Comparison of ENCODE assay signal across 7 cellular contexts in the genomic region with DNA sequence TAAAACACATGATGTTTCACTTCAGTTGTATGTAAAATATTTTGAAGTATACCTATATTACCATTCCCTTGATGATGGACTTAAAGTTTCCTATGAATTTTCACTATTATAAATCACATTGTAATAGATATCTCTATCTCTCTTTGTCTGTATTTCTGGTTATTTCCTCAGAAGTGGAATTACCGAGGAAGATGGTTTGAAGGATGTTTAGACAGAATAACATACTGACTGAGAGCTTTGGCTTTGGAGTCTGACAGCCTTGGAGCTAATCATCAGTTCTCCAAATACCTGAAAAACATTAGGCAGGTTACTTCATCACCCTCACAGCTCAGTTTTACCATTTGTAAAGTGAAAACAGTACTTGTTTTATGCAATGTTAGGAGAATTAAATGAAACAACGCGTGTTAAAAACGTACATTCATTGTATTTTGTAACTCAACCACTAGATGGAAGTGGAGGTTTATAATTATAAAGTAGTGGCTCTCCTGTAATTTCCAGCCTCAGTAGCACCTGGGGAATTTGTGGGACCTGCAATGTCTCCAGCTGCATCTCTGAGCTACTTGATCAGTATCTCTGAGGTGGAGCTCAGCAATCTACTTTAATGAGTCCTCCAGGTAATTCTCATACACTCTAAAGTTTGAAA. TPM values are rescaled to one million over a fixed set of nuclear protein-coding genes. Genes with fewer than 3 reads are reported as not detected.
A peak's percentile ranks its signal among the peaks of the same experiment; 100 is the strongest.
DNase-seq lines count a peak whose midpoint lies in the region; ATAC-seq and TF ChIP-seq lines count a peak whose summit lies in the region.

No MANE protein-coding gene starts in this region.

- intact Hi-C loops in left colon (cut with DNase I, micrococcal nuclease), result loop anchor here in 1 of 2 donors (5.0 kb wide), 1 partner anchor 355 kb away; no protein-coding TSS in a partner anchor

- no peaks in the 10 kb centered on the region for H3K79me2 ChIP-seq in GM23338 (replicated peaks; ENCODE audit: insufficient read depth)

- 7 to 9% methylated on average over 4 of the region's 4 CpGs for WGBS in upper lobe of left lung, 2 donors

- H3K27me3 Mint-ChIP-seq in GM23338 (ENCODE audit: insufficient read depth, low read depth, poor library complexity) (no peaks in the 10 kb centered on the region), brain (peaks cover 12% of the 10 kb centered on the region)

- no peak for TF ChIP-seq EP300 in upper lobe of left lung (IDR thresholded peaks at IDR 0.05)

- no peaks in the 10 kb centered on the region for H3K9me3 Mint-ChIP-seq in GM23338
- H3K9me3 Mint-ChIP-seq in brain, result no peaks in the 10 kb centered on the region

- TF ChIP-seq POLR2A in upper lobe of left lung (IDR thresholded peaks at IDR 0.05), result no peak

- no peaks in the 10 kb centered on the region for H3K36me3 ChIP-seq in GM23338 (ENCODE audit: insufficient read depth)
- H3K36me3 ChIP-seq in upper lobe of left lung, result no peaks in the 10 kb centered on the region

- no peaks in the 10 kb centered on the region for H3K36me3 Mint-ChIP-seq in GM23338 (ENCODE audit: low read depth)
- H3K36me3 Mint-ChIP-seq in brain, result no peaks in the 10 kb centered on the region

- H3K9me3 ChIP-seq in upper lobe of left lung, result no peaks in the 10 kb centered on the region

- TF ChIP-seq CTCF in GM23338 (conservative IDR thresholded peaks at IDR 0.05; ENCODE audit: low read depth in 2 of 2) (peak; percentile 62 to 65), brain (conservative IDR thresholded peaks at IDR 0.05) (peak; percentile 70), upper lobe of left lung (IDR thresholded peaks at IDR 0.05) (peak; percentile 24 to 66 (median 54))

- H3K27me3 ChIP-seq in GM23338 (ENCODE audit: insufficient read depth), result no peaks in the 10 kb centered on the region
- no peaks in the 10 kb centered on the region for H3K27me3 ChIP-seq in upper lobe of left lung

- no peak overlapping the region for H3K27ac Mint-ChIP-seq in GM23338
- H3K27ac Mint-ChIP-seq in brain, result no peak overlapping the region

- DNase-seq in EL, result peak; percentile 35
- peak; percentile 79 for DNase-seq in GM23338 (ENCODE audit: low spot score)
- DNase-seq in NCI-H2171 treated with DMSO at 0.1 percent for 48 hours (lab: John Stamatoyannopoulos, UW), result peak; percentile 39
- DNase-seq in left colon, result no peak
- DNase-seq in upper lobe of left lung, result no peak

- ATAC-seq in GM23338 (peak; percentile 86), left colon (peak; percentile 64), upper lobe of left lung (ENCODE audit: low FRiP score in 2 of 2) (peak; percentile 46 to 69), GM18873 (IDR thresholded peaks at IDR 0.05; ENCODE audit: low FRiP score, unreplicated experiment) (no peak)

- H3K4me3 ChIP-seq in GM23338 (no peak overlapping the region), upper lobe of left lung (no peak overlapping the region)

- H3K4me3 Mint-ChIP-seq in GM23338, result no peak overlapping the region
- H3K4me3 Mint-ChIP-seq in brain, result no peak overlapping the region

- H2AFZ ChIP-seq in GM23338, result peak overlapping the region; percentile 1

- H3K27ac ChIP-seq in GM23338 (ENCODE audit: low read depth) (no peak overlapping the region), upper lobe of left lung (no peak overlapping the region)

- H3F3A ChIP-seq in GM23338 (replicated peaks; ENCODE audit: low read depth), result no peaks in the 10 kb centered on the region

- no peaks in the 10 kb centered on the region for H4K20me1 ChIP-seq in GM23338 (replicated peaks; ENCODE audit: insufficient read depth)

- H3K4me1 ChIP-seq in GM23338 (ENCODE audit: insufficient read depth) (no peaks in the 10 kb centered on the region), upper lobe of left lung (peaks cover 0 to 6% (median 0%) of the 10 kb centered on the region in 4 donors)

- no peaks in the 10 kb centered on the region for H3K4me1 Mint-ChIP-seq in GM23338
- H3K4me1 Mint-ChIP-seq in brain, result peaks cover 5% of the 10 kb centered on the region

- H3K9me2 ChIP-seq in GM23338 (ENCODE audit: insufficient read depth), result no peaks in the 10 kb centered on the region

- H3K4me2 ChIP-seq in GM23338, result no peak overlapping the region

TF ChIP-seq in GM23338, 12 proteins besides CTCF, POLR2A, EP300 and RAD21:
- no peak for TF ChIP-seq STAT1 (IDR thresholded peaks at IDR 0.05; ENCODE audit: unreplicated experiment)
- no peak for TF ChIP-seq REST (IDR thresholded peaks at IDR 0.05; ENCODE audit: unreplicated experiment)
- no peak for TF ChIP-seq JUNB (IDR thresholded peaks at IDR 0.05; ENCODE audit: unreplicated experiment)
- TF ChIP-seq, protein P1, sequence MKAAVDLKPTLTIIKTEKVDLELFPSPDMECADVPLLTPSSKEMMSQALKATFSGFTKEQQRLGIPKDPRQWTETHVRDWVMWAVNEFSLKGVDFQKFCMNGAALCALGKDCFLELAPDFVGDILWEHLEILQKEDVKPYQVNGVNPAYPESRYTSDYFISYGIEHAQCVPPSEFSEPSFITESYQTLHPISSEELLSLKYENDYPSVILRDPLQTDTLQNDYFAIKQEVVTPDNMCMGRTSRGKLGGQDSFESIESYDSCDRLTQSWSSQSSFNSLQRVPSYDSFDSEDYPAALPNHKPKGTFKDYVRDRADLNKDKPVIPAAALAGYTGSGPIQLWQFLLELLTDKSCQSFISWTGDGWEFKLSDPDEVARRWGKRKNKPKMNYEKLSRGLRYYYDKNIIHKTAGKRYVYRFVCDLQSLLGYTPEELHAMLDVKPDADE (IDR thresholded peaks at IDR 0.05), result no peak
- no peak for TF ChIP-seq EZH2phosphoT487 (IDR thresholded peaks at IDR 0.05; ENCODE audit: unreplicated experiment)
- no peak for TF ChIP-seq EZH2 (IDR thresholded peaks at IDR 0.05; ENCODE audit: low read depth, unreplicated experiment)
- TF ChIP-seq NANOG (IDR thresholded peaks at IDR 0.05; ENCODE audit: borderline replicate concordance), result no peak
- no peak for TF ChIP-seq ZNF114 (CRISPR knock-in tag; IDR thresholded peaks at IDR 0.05)
- no peak for TF ChIP-seq ZNF331 (CRISPR knock-in tag; IDR thresholded peaks at IDR 0.05; ENCODE audit: low read depth)
- TF ChIP-seq CREB1 (CRISPR knock-in tag; IDR thresholded peaks at IDR 0.05; ENCODE audit: low read depth), result no peak

RNA-seq across cellular contexts. Expression of gene JCHAIN, which starts 14.3 kb away (rescaled TPM):
- total RNA-seq in GM23338 (2014; rRNA removed; shearing (Covaris generic)), result not detected in 2 replicates
- polyA plus RNA-seq in GM23338 (2016; fragmentation: Nextera tagmentation; extraction: Ambion mirVana), result 0.23 and 0.52 TPM in 2 replicates
- polyA plus RNA-seq in brain (ENCODE audit: insufficient read depth, low read depth, low replicate concordance), result not detected
- total RNA-seq in left colon, result 100 to 1,000 TPM; 114 to 909 TPM
- total RNA-seq in upper lobe of left lung, result 100 to 1,000 TPM in 4 of 6 donors, 10 to 100 TPM in 2; 12.6 to 508 (median 254) TPM

RNA-seq across cellular contexts. Expression of gene ENAM, which starts 23.4 kb away (rescaled TPM):
- total RNA-seq in GM23338 (2014; rRNA removed; shearing (Covaris generic)), result not detected in 2 replicates
- polyA plus RNA-seq in GM23338 (2016; fragmentation: Nextera tagmentation; extraction: Ambion mirVana), result not detected in 2 replicates
- not detected for polyA plus RNA-seq in brain (ENCODE audit: insufficient read depth, low read depth, low replicate concordance)
- not detected for total RNA-seq in left colon
- under 1 TPM in 2 of 6 donors, not detected in 4; 0.17 to 0.26 TPM for total RNA-seq in upper lobe of left lung

RNA-seq across cellular contexts. Expression of gene UTP3, which starts 36.3 kb away (rescaled TPM):
- total RNA-seq in GM23338 (2014; rRNA removed; shearing (Covaris generic)), result 29.9 and 36.9 TPM in 2 replicates
- polyA plus RNA-seq in GM23338 (2016; fragmentation: Nextera tagmentation; extraction: Ambion mirVana), result 44.3 and 45.3 TPM in 2 replicates
- polyA plus RNA-seq in brain (ENCODE audit: insufficient read depth, low read depth, low replicate concordance), result 6.9 TPM
- total RNA-seq in left colon, result 10 to 100 TPM; 18.4 to 19.7 TPM
- total RNA-seq in upper lobe of left lung, result 10 to 100 TPM; 18.9 to 33.4 (median 27.9) TPM

RNA-seq across cellular contexts. Expression of gene AMBN, which starts 59.9 kb away (rescaled TPM):
- not detected in 2 replicates for total RNA-seq in GM23338 (2014; rRNA removed; shearing (Covaris generic))
- polyA plus RNA-seq in GM23338 (2016; fragmentation: Nextera tagmentation; extraction: Ambion mirVana) (not detected in 2 replicates), brain (ENCODE audit: insufficient read depth, low read depth, low replicate concordance) (not detected)
- total RNA-seq in left colon (not detected), upper lobe of left lung (not detected)

Comparison
In these comparisons a context has a peak if more than half of its experiments do, and no peak if none do; other contexts are left out.
1. DNase-seq: peak in EL (single experiment), GM23338 (single experiment) and NCI-H2171 treated with DMSO at 0.1 percent for 48 hours (single experiment); none in left colon (0 of 2) and upper lobe of left lung (0 of 2).
2. RNA of gene JCHAIN, which starts 14.3 kb away (total RNA-seq): 114 to 909 TPM in left colon and 12.6 to 508 TPM in upper lobe of left lung; not detected in GM23338; every median in the first group is over 10 times any median in the second.
3. Peak in every context shown above with its lines, with median percentiles within 50 percentile points of each other: CTCF ChIP-seq.